Comparison of ENCODE assay signal across 1 cellular context in the genomic region with DNA sequence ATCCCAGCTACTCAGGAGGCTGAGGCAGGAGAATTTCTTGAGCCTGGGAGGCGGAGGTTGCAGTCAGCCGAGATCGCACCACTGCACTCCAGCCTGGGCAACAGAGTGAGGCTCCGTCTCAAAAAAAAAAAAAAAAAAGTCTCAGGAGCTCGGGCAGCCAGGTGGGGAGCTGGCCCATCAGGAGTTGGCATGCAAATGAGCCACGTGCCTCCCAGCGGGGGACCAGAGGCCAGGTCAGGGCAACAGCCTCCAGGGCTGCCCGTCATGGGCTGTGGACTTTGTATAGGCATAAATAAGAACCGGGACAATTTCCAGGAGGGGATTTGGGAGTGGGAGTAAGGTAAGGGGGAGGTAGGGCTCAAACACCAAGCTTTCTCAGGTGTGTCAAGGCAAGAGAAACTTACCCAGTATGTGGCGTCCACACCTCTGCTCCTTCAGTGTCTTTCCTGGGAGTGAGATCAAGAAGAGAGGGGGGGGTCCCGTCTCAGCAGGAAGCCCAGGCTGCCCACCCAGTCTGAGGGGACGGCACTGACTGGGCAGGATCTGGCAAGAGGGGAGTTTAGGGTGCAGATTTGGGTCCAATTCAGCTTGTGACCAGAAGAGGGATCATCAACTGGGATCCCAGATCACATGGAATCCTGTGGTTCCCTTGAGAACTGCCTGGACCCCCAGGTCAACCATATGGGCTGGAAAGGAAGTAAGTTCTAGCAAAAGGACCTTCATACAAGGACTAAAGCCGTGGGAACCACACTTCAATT.
A peak's percentile ranks its signal among the peaks of the same experiment; 100 is the strongest.
TF ChIP-seq lines count a peak whose summit lies in the region.

No MANE protein-coding gene starts in this region.

TF ChIP-seq in HepG2, 621 proteins besides CTCF, POLR2A, EP300 and RAD21 (continued from another document and continues in another):
- TF ChIP-seq, protein P1, sequence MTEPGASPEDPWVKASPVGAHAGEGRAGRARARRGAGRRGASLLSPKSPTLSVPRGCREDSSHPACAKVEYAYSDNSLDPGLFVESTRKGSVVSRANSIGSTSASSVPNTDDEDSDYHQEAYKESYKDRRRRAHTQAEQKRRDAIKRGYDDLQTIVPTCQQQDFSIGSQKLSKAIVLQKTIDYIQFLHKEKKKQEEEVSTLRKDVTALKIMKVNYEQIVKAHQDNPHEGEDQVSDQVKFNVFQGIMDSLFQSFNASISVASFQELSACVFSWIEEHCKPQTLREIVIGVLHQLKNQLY (CRISPR knock-in tag; IDR thresholded peaks at IDR 0.05), result peak; percentile 93
- 0 out of 2 replicates have a peak, but pooled peaks have one; percentile 25 for TF ChIP-seq NRL (CRISPR knock-in tag; IDR thresholded peaks at IDR 0.05; ENCODE audit: borderline replicate concordance)
- TF ChIP-seq, protein P2, sequence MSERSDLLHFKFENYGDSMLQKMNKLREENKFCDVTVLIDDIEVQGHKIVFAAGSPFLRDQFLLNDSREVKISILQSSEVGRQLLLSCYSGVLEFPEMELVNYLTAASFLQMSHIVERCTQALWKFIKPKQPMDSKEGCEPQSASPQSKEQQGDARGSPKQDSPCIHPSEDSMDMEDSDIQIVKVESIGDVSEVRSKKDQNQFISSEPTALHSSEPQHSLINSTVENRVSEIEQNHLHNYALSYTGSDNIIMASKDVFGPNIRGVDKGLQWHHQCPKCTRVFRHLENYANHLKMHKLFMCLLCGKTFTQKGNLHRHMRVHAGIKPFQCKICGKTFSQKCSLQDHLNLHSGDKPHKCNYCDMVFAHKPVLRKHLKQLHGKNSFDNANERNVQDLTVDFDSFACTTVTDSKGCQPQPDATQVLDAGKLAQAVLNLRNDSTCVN (CRISPR knock-in tag; IDR thresholded peaks at IDR 0.05; ENCODE audit: borderline replicate concordance), result 0 out of 2 replicates have a peak, but pooled peaks have one; percentile 12
- no peak for TF ChIP-seq CBFB (CRISPR knock-in tag; IDR thresholded peaks at IDR 0.05)
- TF ChIP-seq ZNF788 (CRISPR knock-in tag; IDR thresholded peaks at IDR 0.05; ENCODE audit: borderline replicate concordance), result no peak; the same call in 1 of the 2 replicates
- no peak for TF ChIP-seq NFIB (CRISPR knock-in tag; IDR thresholded peaks at IDR 0.05; ENCODE audit: borderline replicate concordance)
- TF ChIP-seq ZSCAN22 (CRISPR knock-in tag; IDR thresholded peaks at IDR 0.05), result no peak
- TF ChIP-seq, protein P3, sequence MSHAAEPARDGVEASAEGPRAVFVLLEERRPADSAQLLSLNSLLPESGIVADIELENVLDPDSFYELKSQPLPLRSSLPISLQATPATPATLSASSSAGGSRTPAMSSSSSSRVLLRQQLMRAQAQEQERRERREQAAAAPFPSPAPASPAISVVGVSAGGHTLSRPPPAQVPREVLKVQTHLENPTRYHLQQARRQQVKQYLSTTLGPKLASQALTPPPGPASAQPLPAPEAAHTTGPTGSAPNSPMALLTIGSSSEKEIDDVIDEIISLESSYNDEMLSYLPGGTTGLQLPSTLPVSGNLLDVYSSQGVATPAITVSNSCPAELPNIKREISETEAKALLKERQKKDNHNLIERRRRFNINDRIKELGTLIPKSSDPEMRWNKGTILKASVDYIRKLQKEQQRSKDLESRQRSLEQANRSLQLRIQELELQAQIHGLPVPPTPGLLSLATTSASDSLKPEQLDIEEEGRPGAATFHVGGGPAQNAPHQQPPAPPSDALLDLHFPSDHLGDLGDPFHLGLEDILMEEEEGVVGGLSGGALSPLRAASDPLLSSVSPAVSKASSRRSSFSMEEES (CRISPR knock-in tag; IDR thresholded peaks at IDR 0.05), result no peak; the same call in 1 of the 2 replicates
- TF ChIP-seq ZNF234 (CRISPR knock-in tag; conservative IDR thresholded peaks at IDR 0.05), result no peak
- no peak for TF ChIP-seq REXO4 (CRISPR knock-in tag; IDR thresholded peaks at IDR 0.05; ENCODE audit: borderline replicate concordance)
- TF ChIP-seq SP140L (CRISPR knock-in tag; IDR thresholded peaks at IDR 0.05; ENCODE audit: borderline replicate concordance), result no peak
- no peak for TF ChIP-seq ZNF703 (CRISPR knock-in tag; IDR thresholded peaks at IDR 0.05; ENCODE audit: borderline replicate concordance)
- TF ChIP-seq ZNF567 (CRISPR knock-in tag; IDR thresholded peaks at IDR 0.05; ENCODE audit: borderline replicate concordance), result no peak
- TF ChIP-seq, protein P4, sequence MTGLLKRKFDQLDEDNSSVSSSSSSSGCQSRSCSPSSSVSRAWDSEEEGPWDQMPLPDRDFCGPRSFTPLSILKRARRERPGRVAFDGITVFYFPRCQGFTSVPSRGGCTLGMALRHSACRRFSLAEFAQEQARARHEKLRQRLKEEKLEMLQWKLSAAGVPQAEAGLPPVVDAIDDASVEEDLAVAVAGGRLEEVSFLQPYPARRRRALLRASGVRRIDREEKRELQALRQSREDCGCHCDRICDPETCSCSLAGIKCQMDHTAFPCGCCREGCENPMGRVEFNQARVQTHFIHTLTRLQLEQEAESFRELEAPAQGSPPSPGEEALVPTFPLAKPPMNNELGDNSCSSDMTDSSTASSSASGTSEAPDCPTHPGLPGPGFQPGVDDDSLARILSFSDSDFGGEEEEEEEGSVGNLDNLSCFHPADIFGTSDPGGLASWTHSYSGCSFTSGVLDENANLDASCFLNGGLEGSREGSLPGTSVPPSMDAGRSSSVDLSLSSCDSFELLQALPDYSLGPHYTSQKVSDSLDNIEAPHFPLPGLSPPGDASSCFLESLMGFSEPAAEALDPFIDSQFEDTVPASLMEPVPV (CRISPR knock-in tag; IDR thresholded peaks at IDR 0.05), result no peak
- TF ChIP-seq ZNF720 (CRISPR knock-in tag; IDR thresholded peaks at IDR 0.05), result no peak
- no peak for TF ChIP-seq PRPF4 (IDR thresholded peaks at IDR 0.05; ENCODE audit: low read depth, low read length, poor library complexity, severe bottlenecking)
- TF ChIP-seq RCOR2 (CRISPR knock-in tag; IDR thresholded peaks at IDR 0.05), result no peak
- no peak for TF ChIP-seq GFI1 (CRISPR knock-in tag; IDR thresholded peaks at IDR 0.05; ENCODE audit: borderline replicate concordance)
- TF ChIP-seq, protein P5, sequence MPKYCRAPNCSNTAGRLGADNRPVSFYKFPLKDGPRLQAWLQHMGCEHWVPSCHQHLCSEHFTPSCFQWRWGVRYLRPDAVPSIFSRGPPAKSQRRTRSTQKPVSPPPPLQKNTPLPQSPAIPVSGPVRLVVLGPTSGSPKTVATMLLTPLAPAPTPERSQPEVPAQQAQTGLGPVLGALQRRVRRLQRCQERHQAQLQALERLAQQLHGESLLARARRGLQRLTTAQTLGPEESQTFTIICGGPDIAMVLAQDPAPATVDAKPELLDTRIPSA (CRISPR knock-in tag; IDR thresholded peaks at IDR 0.05; ENCODE audit: borderline replicate concordance), result no peak
- TF ChIP-seq, protein P6, sequence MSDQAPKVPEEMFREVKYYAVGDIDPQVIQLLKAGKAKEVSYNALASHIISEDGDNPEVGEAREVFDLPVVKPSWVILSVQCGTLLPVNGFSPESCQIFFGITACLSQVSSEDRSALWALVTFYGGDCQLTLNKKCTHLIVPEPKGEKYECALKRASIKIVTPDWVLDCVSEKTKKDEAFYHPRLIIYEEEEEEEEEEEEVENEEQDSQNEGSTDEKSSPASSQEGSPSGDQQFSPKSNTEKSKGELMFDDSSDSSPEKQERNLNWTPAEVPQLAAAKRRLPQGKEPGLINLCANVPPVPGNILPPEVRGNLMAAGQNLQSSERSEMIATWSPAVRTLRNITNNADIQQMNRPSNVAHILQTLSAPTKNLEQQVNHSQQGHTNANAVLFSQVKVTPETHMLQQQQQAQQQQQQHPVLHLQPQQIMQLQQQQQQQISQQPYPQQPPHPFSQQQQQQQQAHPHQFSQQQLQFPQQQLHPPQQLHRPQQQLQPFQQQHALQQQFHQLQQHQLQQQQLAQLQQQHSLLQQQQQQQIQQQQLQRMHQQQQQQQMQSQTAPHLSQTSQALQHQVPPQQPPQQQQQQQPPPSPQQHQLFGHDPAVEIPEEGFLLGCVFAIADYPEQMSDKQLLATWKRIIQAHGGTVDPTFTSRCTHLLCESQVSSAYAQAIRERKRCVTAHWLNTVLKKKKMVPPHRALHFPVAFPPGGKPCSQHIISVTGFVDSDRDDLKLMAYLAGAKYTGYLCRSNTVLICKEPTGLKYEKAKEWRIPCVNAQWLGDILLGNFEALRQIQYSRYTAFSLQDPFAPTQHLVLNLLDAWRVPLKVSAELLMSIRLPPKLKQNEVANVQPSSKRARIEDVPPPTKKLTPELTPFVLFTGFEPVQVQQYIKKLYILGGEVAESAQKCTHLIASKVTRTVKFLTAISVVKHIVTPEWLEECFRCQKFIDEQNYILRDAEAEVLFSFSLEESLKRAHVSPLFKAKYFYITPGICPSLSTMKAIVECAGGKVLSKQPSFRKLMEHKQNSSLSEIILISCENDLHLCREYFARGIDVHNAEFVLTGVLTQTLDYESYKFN (CRISPR knock-in tag; conservative IDR thresholded peaks at IDR 0.05), result peak; percentile 80
- TF ChIP-seq, protein P7, sequence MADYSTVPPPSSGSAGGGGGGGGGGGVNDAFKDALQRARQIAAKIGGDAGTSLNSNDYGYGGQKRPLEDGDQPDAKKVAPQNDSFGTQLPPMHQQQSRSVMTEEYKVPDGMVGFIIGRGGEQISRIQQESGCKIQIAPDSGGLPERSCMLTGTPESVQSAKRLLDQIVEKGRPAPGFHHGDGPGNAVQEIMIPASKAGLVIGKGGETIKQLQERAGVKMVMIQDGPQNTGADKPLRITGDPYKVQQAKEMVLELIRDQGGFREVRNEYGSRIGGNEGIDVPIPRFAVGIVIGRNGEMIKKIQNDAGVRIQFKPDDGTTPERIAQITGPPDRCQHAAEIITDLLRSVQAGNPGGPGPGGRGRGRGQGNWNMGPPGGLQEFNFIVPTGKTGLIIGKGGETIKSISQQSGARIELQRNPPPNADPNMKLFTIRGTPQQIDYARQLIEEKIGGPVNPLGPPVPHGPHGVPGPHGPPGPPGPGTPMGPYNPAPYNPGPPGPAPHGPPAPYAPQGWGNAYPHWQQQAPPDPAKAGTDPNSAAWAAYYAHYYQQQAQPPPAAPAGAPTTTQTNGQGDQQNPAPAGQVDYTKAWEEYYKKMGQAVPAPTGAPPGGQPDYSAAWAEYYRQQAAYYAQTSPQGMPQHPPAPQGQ (CRISPR knock-in tag; IDR thresholded peaks at IDR 0.05; ENCODE audit: borderline replicate concordance), result no peak
- TF ChIP-seq ZKSCAN1 (IDR thresholded peaks at IDR 0.05; ENCODE audit: low read length), result no peak
- TF ChIP-seq, protein P8, sequence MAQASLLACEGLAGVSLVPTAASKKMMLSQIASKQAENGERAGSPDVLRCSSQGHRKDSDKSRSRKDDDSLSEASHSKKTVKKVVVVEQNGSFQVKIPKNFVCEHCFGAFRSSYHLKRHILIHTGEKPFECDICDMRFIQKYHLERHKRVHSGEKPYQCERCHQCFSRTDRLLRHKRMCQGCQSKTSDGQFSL (CRISPR knock-in tag; IDR thresholded peaks at IDR 0.05), result peak; percentile 51; the same call in 1 of the 2 replicates
- TF ChIP-seq MEIS2 (CRISPR knock-in tag; IDR thresholded peaks at IDR 0.05), result no peak
- TF ChIP-seq ZNF121 (CRISPR knock-in tag; IDR thresholded peaks at IDR 0.05), result peak; percentile 97
- TF ChIP-seq HHEX (CRISPR knock-in tag; IDR thresholded peaks at IDR 0.05), result no peak
- no peak for TF ChIP-seq ISL2 (CRISPR knock-in tag; IDR thresholded peaks at IDR 0.05)
- TF ChIP-seq, protein P9, sequence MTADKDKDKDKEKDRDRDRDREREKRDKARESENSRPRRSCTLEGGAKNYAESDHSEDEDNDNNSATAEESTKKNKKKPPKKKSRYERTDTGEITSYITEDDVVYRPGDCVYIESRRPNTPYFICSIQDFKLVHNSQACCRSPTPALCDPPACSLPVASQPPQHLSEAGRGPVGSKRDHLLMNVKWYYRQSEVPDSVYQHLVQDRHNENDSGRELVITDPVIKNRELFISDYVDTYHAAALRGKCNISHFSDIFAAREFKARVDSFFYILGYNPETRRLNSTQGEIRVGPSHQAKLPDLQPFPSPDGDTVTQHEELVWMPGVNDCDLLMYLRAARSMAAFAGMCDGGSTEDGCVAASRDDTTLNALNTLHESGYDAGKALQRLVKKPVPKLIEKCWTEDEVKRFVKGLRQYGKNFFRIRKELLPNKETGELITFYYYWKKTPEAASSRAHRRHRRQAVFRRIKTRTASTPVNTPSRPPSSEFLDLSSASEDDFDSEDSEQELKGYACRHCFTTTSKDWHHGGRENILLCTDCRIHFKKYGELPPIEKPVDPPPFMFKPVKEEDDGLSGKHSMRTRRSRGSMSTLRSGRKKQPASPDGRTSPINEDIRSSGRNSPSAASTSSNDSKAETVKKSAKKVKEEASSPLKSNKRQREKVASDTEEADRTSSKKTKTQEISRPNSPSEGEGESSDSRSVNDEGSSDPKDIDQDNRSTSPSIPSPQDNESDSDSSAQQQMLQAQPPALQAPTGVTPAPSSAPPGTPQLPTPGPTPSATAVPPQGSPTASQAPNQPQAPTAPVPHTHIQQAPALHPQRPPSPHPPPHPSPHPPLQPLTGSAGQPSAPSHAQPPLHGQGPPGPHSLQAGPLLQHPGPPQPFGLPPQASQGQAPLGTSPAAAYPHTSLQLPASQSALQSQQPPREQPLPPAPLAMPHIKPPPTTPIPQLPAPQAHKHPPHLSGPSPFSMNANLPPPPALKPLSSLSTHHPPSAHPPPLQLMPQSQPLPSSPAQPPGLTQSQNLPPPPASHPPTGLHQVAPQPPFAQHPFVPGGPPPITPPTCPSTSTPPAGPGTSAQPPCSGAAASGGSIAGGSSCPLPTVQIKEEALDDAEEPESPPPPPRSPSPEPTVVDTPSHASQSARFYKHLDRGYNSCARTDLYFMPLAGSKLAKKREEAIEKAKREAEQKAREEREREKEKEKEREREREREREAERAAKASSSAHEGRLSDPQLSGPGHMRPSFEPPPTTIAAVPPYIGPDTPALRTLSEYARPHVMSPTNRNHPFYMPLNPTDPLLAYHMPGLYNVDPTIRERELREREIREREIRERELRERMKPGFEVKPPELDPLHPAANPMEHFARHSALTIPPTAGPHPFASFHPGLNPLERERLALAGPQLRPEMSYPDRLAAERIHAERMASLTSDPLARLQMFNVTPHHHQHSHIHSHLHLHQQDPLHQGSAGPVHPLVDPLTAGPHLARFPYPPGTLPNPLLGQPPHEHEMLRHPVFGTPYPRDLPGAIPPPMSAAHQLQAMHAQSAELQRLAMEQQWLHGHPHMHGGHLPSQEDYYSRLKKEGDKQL (CRISPR knock-in tag; IDR thresholded peaks at IDR 0.05; ENCODE audit: low read depth), result no peak
- TF ChIP-seq NFE2 (CRISPR knock-in tag; IDR thresholded peaks at IDR 0.05), result no peak
- TF ChIP-seq, protein P10, sequence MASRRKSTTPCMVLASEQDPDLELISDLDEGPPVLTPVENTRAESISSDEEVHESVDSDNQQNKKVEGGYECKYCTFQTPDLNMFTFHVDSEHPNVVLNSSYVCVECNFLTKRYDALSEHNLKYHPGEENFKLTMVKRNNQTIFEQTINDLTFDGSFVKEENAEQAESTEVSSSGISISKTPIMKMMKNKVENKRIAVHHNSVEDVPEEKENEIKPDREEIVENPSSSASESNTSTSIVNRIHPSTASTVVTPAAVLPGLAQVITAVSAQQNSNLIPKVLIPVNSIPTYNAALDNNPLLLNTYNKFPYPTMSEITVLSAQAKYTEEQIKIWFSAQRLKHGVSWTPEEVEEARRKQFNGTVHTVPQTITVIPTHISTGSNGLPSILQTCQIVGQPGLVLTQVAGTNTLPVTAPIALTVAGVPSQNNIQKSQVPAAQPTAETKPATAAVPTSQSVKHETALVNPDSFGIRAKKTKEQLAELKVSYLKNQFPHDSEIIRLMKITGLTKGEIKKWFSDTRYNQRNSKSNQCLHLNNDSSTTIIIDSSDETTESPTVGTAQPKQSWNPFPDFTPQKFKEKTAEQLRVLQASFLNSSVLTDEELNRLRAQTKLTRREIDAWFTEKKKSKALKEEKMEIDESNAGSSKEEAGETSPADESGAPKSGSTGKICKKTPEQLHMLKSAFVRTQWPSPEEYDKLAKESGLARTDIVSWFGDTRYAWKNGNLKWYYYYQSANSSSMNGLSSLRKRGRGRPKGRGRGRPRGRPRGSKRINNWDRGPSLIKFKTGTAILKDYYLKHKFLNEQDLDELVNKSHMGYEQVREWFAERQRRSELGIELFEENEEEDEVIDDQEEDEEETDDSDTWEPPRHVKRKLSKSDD (CRISPR knock-in tag; IDR thresholded peaks at IDR 0.05; ENCODE audit: low read depth), result no peak
- TF ChIP-seq ZNF891 (CRISPR knock-in tag; IDR thresholded peaks at IDR 0.05), result 0 out of 2 replicates have a peak, but pooled peaks have one; percentile 40
- TF ChIP-seq PAX8 (CRISPR knock-in tag; IDR thresholded peaks at IDR 0.05; ENCODE audit: borderline replicate concordance), result no peak
